ENCODE assay signal across 19 cellular contexts in genomic region chr4:15832523-15833451, GRCh38. TPM values are rescaled to one million over a fixed set of nuclear protein-coding genes. Genes with fewer than 3 reads are reported as not detected.
A peak's percentile ranks its signal among the peaks of the same experiment; 100 is the strongest.
DNase-seq lines count a peak whose midpoint lies in the region; ATAC-seq and TF ChIP-seq lines count a peak whose summit lies in the region.
"Had no signal": no experiment of that assay in that cellular context is flagged by ENCODE, and none has a peak within 500 bp of the region (broad histone marks: within the 10 kb centered on the region; RNA-seq: fewer than 3 reads in every experiment).

No MANE protein-coding gene starts in this region.

- no peak overlapping the region for H4K91ac ChIP-seq in mesenchymal stem cell (ENCODE audit: low read length)

- peak overlapping the region; percentile 16 for H3K27ac Mint-ChIP-seq in activated CD8-positive, alpha-beta T cell treated with anti-CD3 and anti-CD28 coated beads, Interleukin-2, amount 10 ng/mL, durations not matched to agents 7 days and 5 days
- no peak overlapping the region for H3K27ac Mint-ChIP-seq in activated CD8-positive, alpha-beta T cell treated with anti-CD3 and anti-CD28 coated beads for 36 hours
- peak overlapping the region; percentile 46 to 87 for H3K27ac Mint-ChIP-seq in natural killer cell
- H3K27ac Mint-ChIP-seq: activated naive CD8-positive, alpha-beta T cell had no signal

- CTCF ChIA-PET in activated CD8-positive, alpha-beta T cell treated with anti-CD3 and anti-CD28 coated beads, Interleukin-2, amount 10 ng/mL, durations not matched to agents 7 days and 5 days (lab: Charles Lee): no interaction called here
- CTCF ChIA-PET in activated CD8-positive, alpha-beta T cell treated with anti-CD3 and anti-CD28 coated beads for 36 hours (lab: Charles Lee): no interaction called here

- no peak for DNase-seq in activated CD8-positive, alpha-beta T cell treated with anti-CD3 and anti-CD28 coated beads, Interleukin-2, amount 10 ng/mL, durations not matched to agents 7 days and 5 days
- DNase-seq in activated CD8-positive, alpha-beta T cell treated with anti-CD3 and anti-CD28 coated beads for 36 hours: no peak
- DNase-seq in SIG-M5 (lab: John Stamatoyannopoulos, UW): peak; percentile 37
- DNase-seq in natural killer cell: no peak
- no peak for DNase-seq in mesenchymal stem cell
- DNase-seq in NCI-H82 (lab: John Stamatoyannopoulos, UW): no peak
- no peak for DNase-seq in stimulated activated CD4-positive, alpha-beta T cell treated with anti-CD3 and anti-CD28 coated beads, Interleukin-4, amount 100 ng/mL, for 4 hours
- DNase-seq: cerebellar nuclear complex, NCI-H1417 treated with DMSO at 0.1 percent for 48 hours, NCI-H446 had no signal

- no peak overlapping the region for H2BK12ac ChIP-seq in mesenchymal stem cell (ENCODE audit: low read length in 2 of 2)

- H3K9ac ChIP-seq in mesenchymal stem cell (ENCODE audit: low read length): no peak overlapping the region

- H4K8ac ChIP-seq in mesenchymal stem cell (ENCODE audit: low read length): no peak overlapping the region

- H3K36me3 Mint-ChIP-seq in activated CD8-positive, alpha-beta T cell treated with anti-CD3 and anti-CD28 coated beads, Interleukin-2, amount 10 ng/mL, durations not matched to agents 7 days and 5 days (ENCODE audit: low read depth): peaks cover 84% of the 10 kb centered on the region
- peaks cover 30% of the 10 kb centered on the region for H3K36me3 Mint-ChIP-seq in activated CD8-positive, alpha-beta T cell treated with anti-CD3 and anti-CD28 coated beads for 36 hours (ENCODE audit: low read depth)
- peaks cover 24% of the 10 kb centered on the region for H3K36me3 Mint-ChIP-seq in natural killer cell

- no peak overlapping the region for H3K23ac ChIP-seq in mesenchymal stem cell (ENCODE audit: low read length in 2 of 2)

- no peak overlapping the region for H2AK5ac ChIP-seq in mesenchymal stem cell (ENCODE audit: low read length, severe bottlenecking)

- H3K4me1 Mint-ChIP-seq in activated CD8-positive, alpha-beta T cell treated with anti-CD3 and anti-CD28 coated beads, Interleukin-2, amount 10 ng/mL, durations not matched to agents 7 days and 5 days (ENCODE audit: low read depth): peaks cover 32% of the 10 kb centered on the region
- H3K4me1 Mint-ChIP-seq in activated CD8-positive, alpha-beta T cell treated with anti-CD3 and anti-CD28 coated beads for 36 hours (ENCODE audit: low read depth): peaks cover 6% of the 10 kb centered on the region
- H3K4me1 Mint-ChIP-seq in natural killer cell: peaks cover 40 to 43% of the 10 kb centered on the region in 2 donors

- no peak overlapping the region for H2AFZ ChIP-seq in mesenchymal stem cell (ENCODE audit: low read depth, low read length)

- no peak overlapping the region for H3K4me3 ChIP-seq in mesenchymal stem cell (ENCODE audit: insufficient read depth in 1 of 2, low read depth in 1 of 2, low read length in 2 of 2)
- H3K4me3 ChIP-seq: A549, lung, smooth muscle cell, thoracic aorta had no signal

- H2BK120ac ChIP-seq in mesenchymal stem cell (ENCODE audit: low read depth, low read length): no peak overlapping the region

- H3K4me1 ChIP-seq in mesenchymal stem cell (ENCODE audit: control insufficient read depth, insufficient read depth, low read depth, low read length): peaks cover 1% of the 10 kb centered on the region

- H3K27ac ChIP-seq in mesenchymal stem cell (ENCODE audit: low read length, poor library complexity, severe bottlenecking): no peak overlapping the region
- H3K27ac ChIP-seq: A549, neutrophil had no signal

- H3K79me1 ChIP-seq in mesenchymal stem cell (replicated peaks; ENCODE audit: low read length, poor library complexity, severe bottlenecking): no peaks in the 10 kb centered on the region

- H3K27me3 Mint-ChIP-seq in activated CD8-positive, alpha-beta T cell treated with anti-CD3 and anti-CD28 coated beads, Interleukin-2, amount 10 ng/mL, durations not matched to agents 7 days and 5 days (ENCODE audit: low read depth): no peaks in the 10 kb centered on the region
- H3K27me3 Mint-ChIP-seq in activated CD8-positive, alpha-beta T cell treated with anti-CD3 and anti-CD28 coated beads for 36 hours: no peaks in the 10 kb centered on the region
- H3K27me3 Mint-ChIP-seq in natural killer cell (ENCODE audit: low read depth in 2 of 2): no peaks in the 10 kb centered on the region
- H3K27me3 Mint-ChIP-seq: activated naive CD8-positive, alpha-beta T cell had no signal

- intact Hi-C loops in activated CD8-positive, alpha-beta T cell treated with anti-CD3 and anti-CD28 coated beads for 36 hours (cut with micrococcal nuclease): no loop called here
- intact Hi-C loops in natural killer cell (cut with micrococcal nuclease): loop anchor here (5.0 kb wide), 1 partner anchor 420 kb away; no protein-coding TSS in a partner anchor

- no peak overlapping the region for H3K4ac ChIP-seq in mesenchymal stem cell (ENCODE audit: low read depth in 1 of 2, low read length in 2 of 2)

- no peak overlapping the region for H3K4me3 Mint-ChIP-seq in activated CD8-positive, alpha-beta T cell treated with anti-CD3 and anti-CD28 coated beads, Interleukin-2, amount 10 ng/mL, durations not matched to agents 7 days and 5 days
- no peak overlapping the region for H3K4me3 Mint-ChIP-seq in activated CD8-positive, alpha-beta T cell treated with anti-CD3 and anti-CD28 coated beads for 36 hours
- H3K4me3 Mint-ChIP-seq in natural killer cell: peak overlapping the region; percentile 54
- H3K4me3 Mint-ChIP-seq: activated naive CD8-positive, alpha-beta T cell; T-helper 2 cell treated with Interferon-gamma antibody and Interleukin-4, amounts not matched to agents 5 μg/mL and 100 μg/mL, for 36 hours had no signal

- H3K36me3 ChIP-seq in mesenchymal stem cell (ENCODE audit: control insufficient read depth in 1 of 2, insufficient read depth in 2 of 2, low read depth in 1 of 2, low read length in 2 of 2): no peaks in the 10 kb centered on the region
- H3K36me3 ChIP-seq: neutrophil, thoracic aorta had no signal

- H3K4me2 ChIP-seq in mesenchymal stem cell (ENCODE audit: low read length, poor library complexity, severe bottlenecking): no peak overlapping the region
- H3K4me2 ChIP-seq: A549, smooth muscle cell had no signal

- H3K27me3 ChIP-seq in mesenchymal stem cell (ENCODE audit: control insufficient read depth in 1 of 2, insufficient read depth in 1 of 2, low read length in 2 of 2): no peaks in the 10 kb centered on the region
- H3K27me3 ChIP-seq: neutrophil had no signal

- H3K14ac ChIP-seq in mesenchymal stem cell (ENCODE audit: low read length in 2 of 2): no peak overlapping the region

- POLR2A ChIA-PET in activated CD8-positive, alpha-beta T cell treated with anti-CD3 and anti-CD28 coated beads, Interleukin-2, amount 10 ng/mL, durations not matched to agents 7 days and 5 days (lab: Charles Lee): no interaction called here
- POLR2A ChIA-PET in activated CD8-positive, alpha-beta T cell treated with anti-CD3 and anti-CD28 coated beads for 36 hours (lab: Charles Lee): no interaction called here

- 83% methylated on average over 2 of the region's 3 CpGs for WGBS in mesenchymal stem cell

- no peak for TF ChIP-seq CTCF in activated CD8-positive, alpha-beta T cell treated with anti-CD3 and anti-CD28 coated beads for 36 hours (IDR thresholded peaks at IDR 0.05)
- TF ChIP-seq CTCF in natural killer cell (IDR thresholded peaks at IDR 0.05): no peak

- no peak for ATAC-seq in activated CD8-positive, alpha-beta T cell treated with anti-CD3 and anti-CD28 coated beads, Interleukin-2, amount 10 ng/mL, durations not matched to agents 7 days and 5 days
- ATAC-seq in activated CD8-positive, alpha-beta T cell treated with anti-CD3 and anti-CD28 coated beads for 36 hours: no peak
- ATAC-seq in HG03097 (IDR thresholded peaks at IDR 0.05; ENCODE audit: low FRiP score, unreplicated experiment): peak; percentile 76
- peak; percentile 43 to 85 (median 58) for ATAC-seq in natural killer cell
- ATAC-seq: A549 had no signal

- no peak overlapping the region for H2BK15ac ChIP-seq in mesenchymal stem cell (ENCODE audit: low read depth, poor library complexity, severe bottlenecking)

- H2BK5ac ChIP-seq in mesenchymal stem cell (ENCODE audit: low read depth, low read length, poor library complexity, severe bottlenecking): no peak overlapping the region

- H3K18ac ChIP-seq in mesenchymal stem cell (ENCODE audit: low read depth in 1 of 2, low read length in 2 of 2): no peak overlapping the region

- no peaks in the 10 kb centered on the region for H3K9me3 Mint-ChIP-seq in activated CD8-positive, alpha-beta T cell treated with anti-CD3 and anti-CD28 coated beads, Interleukin-2, amount 10 ng/mL, durations not matched to agents 7 days and 5 days (ENCODE audit: insufficient read depth)
- H3K9me3 Mint-ChIP-seq in activated CD8-positive, alpha-beta T cell treated with anti-CD3 and anti-CD28 coated beads for 36 hours: peaks cover 1% of the 10 kb centered on the region
- H3K9me3 Mint-ChIP-seq in natural killer cell: peaks cover 0 to 12% of the 10 kb centered on the region in 2 donors

- no peaks in the 10 kb centered on the region for H3K9me3 ChIP-seq in mesenchymal stem cell (ENCODE audit: control insufficient read depth, low read length)
- H3K9me3 ChIP-seq: A549, neutrophil had no signal

RNA-seq across cellular contexts. Expression of gene CD38, which starts 54.7 kb away (rescaled TPM):
- 10 to 100 TPM; 88.8 to 93.4 TPM for total RNA-seq in activated CD8-positive, alpha-beta T cell treated with anti-CD3 and anti-CD28 coated beads, Interleukin-2, amount 10 ng/mL, durations not matched to agents 7 days and 5 days
- 10 to 100 TPM; 24.3 to 25.6 TPM for total RNA-seq in activated CD8-positive, alpha-beta T cell treated with anti-CD3 and anti-CD28 coated beads for 36 hours
- total RNA-seq in natural killer cell: 100 to 1,000 TPM in 1 of 3 donors, 10 to 100 TPM in 2; 91.8 to 124 (median 98.8) TPM
- 0.41 TPM for polyA plus RNA-seq in mesenchymal stem cell (2013, experiment 1 of 2)
- polyA plus RNA-seq in mesenchymal stem cell (2013, experiment 2 of 2): 0.42 TPM
- total RNA-seq: epithelial cell of proximal tubule, smooth muscle cell had no signal
- polyA plus RNA-seq: smooth muscle cell had no signal

Comparison
In these comparisons a context has a peak if more than half of its experiments do, and no peak if none do; other contexts are left out.
1. ATAC-seq: peak in HG03097 (single experiment) and natural killer cell (3 of 3); none in activated CD8-positive, alpha-beta T cell treated with anti-CD3 and anti-CD28 coated beads, Interleukin-2, amount 10 ng/mL, durations not matched to agents 7 days and 5 days (single experiment) and activated CD8-positive, alpha-beta T cell treated with anti-CD3 and anti-CD28 coated beads for 36 hours (single experiment).